Comparison of ENCODE assay signal across 8 cellular contexts in the genomic region with DNA sequence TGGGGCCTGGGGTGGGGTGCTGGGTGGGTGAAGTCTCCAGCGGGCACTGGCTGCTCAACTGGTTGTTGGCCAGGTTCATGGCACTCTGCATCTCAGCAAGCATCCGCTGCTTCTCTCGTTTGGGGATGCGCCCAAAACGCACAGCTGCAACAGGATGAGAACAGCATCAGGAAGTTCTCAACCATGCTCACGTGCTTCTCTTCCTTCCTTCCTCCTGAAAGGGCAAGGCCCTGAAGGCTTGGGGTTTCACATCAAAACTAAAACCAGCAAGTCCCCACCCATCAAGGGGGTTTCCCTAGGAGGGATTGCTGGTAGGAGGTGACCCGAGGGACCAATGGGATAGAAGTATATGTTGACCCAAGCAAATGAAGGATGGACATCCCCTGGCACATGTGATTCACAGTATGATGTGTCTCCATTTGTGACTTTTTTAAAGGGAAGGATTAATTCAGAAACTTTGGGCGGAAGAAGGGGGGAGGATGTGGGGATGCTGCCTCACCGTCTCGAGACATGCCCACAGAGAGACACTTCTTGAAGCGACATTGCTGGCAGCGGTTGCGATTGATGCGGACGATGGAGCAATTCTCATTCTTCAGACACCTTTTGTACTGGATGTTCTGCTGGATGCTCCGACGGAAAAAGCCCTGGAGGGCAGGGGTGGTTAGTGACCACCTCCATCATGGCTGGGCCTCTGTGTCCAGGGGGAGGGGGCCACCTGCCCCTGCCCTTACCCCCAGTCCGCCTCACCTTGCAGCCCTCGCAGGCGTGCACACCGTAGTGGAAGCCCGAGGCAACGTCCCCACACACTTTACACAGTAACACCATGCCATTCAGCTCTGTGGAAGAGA. TPM values are rescaled to one million over a fixed set of nuclear protein-coding genes. Genes with fewer than 3 reads are reported as not detected.
DNase-seq lines count a peak whose midpoint lies in the region; ATAC-seq and TF ChIP-seq lines count a peak whose summit lies in the region.

No MANE protein-coding gene starts in this region.

- intact Hi-C loops in CD4-positive, alpha-beta T cell (cut with DNase I, micrococcal nuclease) = loop anchor here (1.0 to 5.0 kb wide), 4 partner anchors 15 to 169 kb away; a partner anchor contains a TSS

- peak overlapping the region; percentile 91 for H3K27ac Mint-ChIP-seq in CD4-positive, alpha-beta T cell

- DNase-seq in CD4-positive, alpha-beta T cell = peak; percentile 54 to 82 (median 66)
- peak; percentile 89 for DNase-seq in MV-4-11 (lab: John Stamatoyannopoulos, UW)
- peak; percentile 79 for DNase-seq in activated gamma-delta T cell treated with anti-CD3 and anti-CD28 coated beads, Interleukin-2, amount 50 U/mL, for 16 hours (ENCODE audit: low read depth)
- DNase-seq in stimulated activated naive CD8-positive, alpha-beta T cell treated with anti-CD3 and anti-CD28 coated beads, Interleukin-15, Interleukin-2, amounts not matched to agents 100 U/mL and 50 U/mL, for 24 hours = peak; percentile 82
- DNase-seq in NCI-H1092 treated with DMSO at 0.1 percent for 48 hours (lab: John Stamatoyannopoulos, UW) = no peak
- DNase-seq in 8988T = no peak

- H3K9me3 Mint-ChIP-seq in CD4-positive, alpha-beta T cell = no peaks in the 10 kb centered on the region

- H3K27me3 ChIP-seq in CD4-positive, alpha-beta T cell (ENCODE audit: control insufficient read depth, insufficient read depth, low read length) = no peaks in the 10 kb centered on the region
- H3K27me3 ChIP-seq in mucosa of rectum (ENCODE audit: control insufficient read depth in 2 of 2, insufficient read depth in 2 of 2, low read length in 2 of 2) = no peaks in the 10 kb centered on the region

- peak overlapping the region; percentile 96 for H3K27ac ChIP-seq in CD4-positive, alpha-beta T cell (ENCODE audit: low read depth, low read length)
- peak overlapping the region; percentile 69 to 90 for H3K27ac ChIP-seq in mucosa of rectum (ENCODE audit: low read depth in 2 of 2, low read length in 2 of 2)

- H3K36me3 ChIP-seq in mucosa of rectum (ENCODE audit: control insufficient read depth in 2 of 2, insufficient read depth in 2 of 2, low read length in 2 of 2) = peaks cover 41 to 43% of the 10 kb centered on the region in 2 donors

- H3K9ac ChIP-seq in mucosa of rectum (ENCODE audit: low read depth in 1 of 2, low read length in 2 of 2) = peak overlapping the region; percentile 9 to 18

- TF ChIP-seq CTCF in CD4-positive, alpha-beta T cell (IDR thresholded peaks at IDR 0.05) = no peak

- ATAC-seq in CD4-positive, alpha-beta T cell (ENCODE audit: poor library complexity) = peak; percentile 54
- peak; percentile 43 for ATAC-seq in GM21423 (IDR thresholded peaks at IDR 0.05; ENCODE audit: unreplicated experiment)
- ATAC-seq in stimulated activated naive CD8-positive, alpha-beta T cell treated with anti-CD3 and anti-CD28 coated beads, Interleukin-15, Interleukin-2, amounts not matched to agents 100 U/mL and 50 U/mL, for 24 hours = peak; percentile 74

- H3K36me3 Mint-ChIP-seq in CD4-positive, alpha-beta T cell (ENCODE audit: low read depth) = peaks cover 82% of the 10 kb centered on the region

- H3K4me3 Mint-ChIP-seq in CD4-positive, alpha-beta T cell = peak overlapping the region; percentile 97

- peak overlapping the region in 1 of 2 donors; percentile 47 for H3K4me3 ChIP-seq in mucosa of rectum (ENCODE audit: low read length in 2 of 2)

- peaks cover 81% of the 10 kb centered on the region for H3K4me1 Mint-ChIP-seq in CD4-positive, alpha-beta T cell (ENCODE audit: low read depth)

- no peaks in the 10 kb centered on the region for H3K9me3 ChIP-seq in CD4-positive, alpha-beta T cell (ENCODE audit: control insufficient read depth, low read length)
- no peaks in the 10 kb centered on the region for H3K9me3 ChIP-seq in mucosa of rectum (ENCODE audit: control insufficient read depth in 2 of 2, low read length in 2 of 2)

- CTCF ChIA-PET in CD4-positive, alpha-beta T cell (lab: Charles Lee) = interaction anchor here (0.9 to 8.8 kb wide), 3 partner anchors 10 to 95 kb away, joined by 3 to 93 read pairs (median 6); no protein-coding TSS in a partner anchor

- no peaks in the 10 kb centered on the region for H3K27me3 Mint-ChIP-seq in CD4-positive, alpha-beta T cell

- H3K4me1 ChIP-seq in mucosa of rectum (ENCODE audit: control insufficient read depth in 2 of 2, insufficient read depth in 2 of 2, low read length in 2 of 2) = peaks cover 50 to 56% of the 10 kb centered on the region in 2 donors

- POLR2A ChIA-PET in CD4-positive, alpha-beta T cell (lab: Charles Lee) = interaction anchor here (0.6 to 9.7 kb wide), 15 partner anchors 10 to 116 kb away, joined by 3 to 335 read pairs (median 5); a partner anchor contains a TSS

RNA-seq across cellular contexts. Expression of a gene that starts 4.2 kb away (rescaled TPM):
- 10 to 100 TPM; 29.6 to 34.1 TPM for total RNA-seq in CD4-positive, alpha-beta T cell

RNA-seq across cellular contexts. Expression of a gene that starts 25.6 kb away (rescaled TPM):
- 10 to 100 TPM; 77.0 to 79.2 TPM for total RNA-seq in CD4-positive, alpha-beta T cell

RNA-seq across cellular contexts. Expression of a gene that starts 33.4 kb away (rescaled TPM):
- total RNA-seq in CD4-positive, alpha-beta T cell = 10 to 100 TPM; 35.2 to 36.4 TPM

RNA-seq across cellular contexts. Expression of a gene that starts 42.0 kb away (rescaled TPM):
- total RNA-seq in CD4-positive, alpha-beta T cell = 10 to 100 TPM; 82.9 to 85.3 TPM

RNA-seq across cellular contexts. Expression of a gene that starts 44.2 kb away (rescaled TPM):
- total RNA-seq in CD4-positive, alpha-beta T cell = 100 to 1,000 TPM; 195 to 207 TPM

Comparison
In these comparisons a context has a peak if more than half of its experiments do, and no peak if none do; other contexts are left out.
1. DNase-seq: peak in CD4-positive, alpha-beta T cell (10 of 10), MV-4-11 (single experiment), activated gamma-delta T cell treated with anti-CD3 and anti-CD28 coated beads, Interleukin-2, amount 50 U/mL, for 16 hours (single experiment) and stimulated activated naive CD8-positive, alpha-beta T cell treated with anti-CD3 and anti-CD28 coated beads, Interleukin-15, Interleukin-2, amounts not matched to agents 100 U/mL and 50 U/mL, for 24 hours (single experiment); none in NCI-H1092 treated with DMSO at 0.1 percent for 48 hours (single experiment) and 8988T (single experiment).
2. Peak in every context shown above with its lines, with median percentiles within 50 percentile points of each other: ATAC-seq.